Comparison of ENCODE assay signal across 23 cellular contexts in the genomic region with DNA sequence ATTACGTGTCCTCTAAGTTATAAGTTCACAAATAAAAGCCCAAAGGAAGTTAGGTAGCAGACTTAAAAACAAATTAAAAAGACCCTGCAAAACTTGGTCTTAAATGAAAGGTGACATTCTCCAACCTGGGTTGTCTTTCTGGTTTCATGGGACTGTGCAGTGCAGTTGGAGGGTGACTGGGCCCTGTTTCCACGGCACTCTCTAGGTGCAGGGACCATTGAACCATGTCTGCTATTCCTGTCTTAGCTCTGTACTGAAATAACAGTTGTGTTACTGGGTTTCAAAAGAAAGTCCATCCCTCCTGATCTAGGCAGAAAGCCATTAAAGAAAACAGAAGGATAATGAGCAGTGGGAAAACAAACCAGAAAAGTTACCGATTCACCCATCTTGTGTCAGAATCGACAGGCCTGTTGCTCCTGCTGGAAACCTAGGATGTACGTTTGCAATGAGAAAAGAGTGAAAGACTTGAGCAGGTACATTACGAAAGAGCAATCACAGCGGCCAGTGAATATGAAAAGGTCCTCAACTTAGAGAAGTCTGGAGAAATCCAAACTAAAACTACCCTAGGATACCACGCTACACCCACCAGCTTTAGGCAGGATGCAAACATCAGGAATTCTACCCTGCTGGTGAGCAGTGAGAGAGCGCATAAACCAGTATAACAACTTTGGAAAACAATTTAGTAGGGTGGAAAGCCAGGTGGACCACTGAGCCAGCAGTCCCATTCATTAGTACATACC. TPM values are rescaled to one million over a fixed set of nuclear protein-coding genes. Genes with fewer than 3 reads are reported as not detected.
DNase-seq lines count a peak whose midpoint lies in the region; ATAC-seq, FAIRE-seq and TF ChIP-seq lines count a peak whose summit lies in the region.
"Had no signal": no experiment of that assay in that cellular context is flagged by ENCODE, and none has a peak within 500 bp of the region (broad histone marks: within the 10 kb centered on the region; RNA-seq: fewer than 3 reads in every experiment).

No MANE protein-coding gene starts in this region.

- H3K36me3 Mint-ChIP-seq in H9 (ENCODE audit: insufficient read depth in 1 of 3, low read depth in 3 of 3) (no peaks in the 10 kb centered on the region), neural crest cell (ENCODE audit: low read depth) (no peaks in the 10 kb centered on the region)
- H3K36me3 Mint-ChIP-seq in activated naive CD8-positive, alpha-beta T cell treated with anti-CD3 and anti-CD28 coated beads for 36 hours = no peaks in the 10 kb centered on the region
- no peaks in the 10 kb centered on the region for H3K36me3 Mint-ChIP-seq in activated CD8-positive, alpha-beta memory T cell treated with anti-CD3 and anti-CD28 coated beads, Interleukin-2, amount 10 ng/mL, durations not matched to agents 7 days and 5 days

- H2AFZ ChIP-seq in H9 (ENCODE audit: low read length) = no peak overlapping the region
- peak overlapping the region; percentile 53 for H2AFZ ChIP-seq in GM12878 (ENCODE audit: control insufficient read depth, low read depth, low read length)

- SMC1A ChIA-PET in GM12878 (lab: Charles Lee; ENCODE audit: uncharacterized antibody, unreplicated experiment) = interaction anchor here (1.5 kb wide), 1 partner anchor 44 kb away, joined by 3 read pairs; no protein-coding TSS in a partner anchor

- H3K4me1 Mint-ChIP-seq in H9 (peaks cover 28 to 34% of the 10 kb centered on the region in 2 experiments), neural crest cell (peaks cover 4% of the 10 kb centered on the region)
- H3K4me1 Mint-ChIP-seq in activated naive CD8-positive, alpha-beta T cell treated with anti-CD3 and anti-CD28 coated beads for 36 hours = peaks cover 4% of the 10 kb centered on the region
- peaks cover 2% of the 10 kb centered on the region for H3K4me1 Mint-ChIP-seq in activated CD8-positive, alpha-beta memory T cell treated with anti-CD3 and anti-CD28 coated beads, Interleukin-2, amount 10 ng/mL, durations not matched to agents 7 days and 5 days

- no peak overlapping the region for H4K91ac ChIP-seq in H9 (ENCODE audit: insufficient read length, low read depth, low read length)

- H3K9ac ChIP-seq in H9 (ENCODE audit: extremely low read depth, insufficient read length, low read length) (no peak overlapping the region), GM12878 (ENCODE audit: control insufficient read depth, insufficient read depth, low read length) (no peak overlapping the region)

- H3K27ac ChIP-seq in H9 (ENCODE audit: insufficient read length, low read depth, low read length) (no peak overlapping the region), GM12878 (ENCODE audit: control insufficient read depth, insufficient read depth) (peak overlapping the region; percentile 44; the same call in 1 of the 2 replicates)
- H3K27ac ChIP-seq: SJSA1, skin epidermis, vagina had no signal

- H2BK120ac ChIP-seq in H9 (ENCODE audit: low read depth, low read length, poor library complexity, severe bottlenecking) = no peak overlapping the region

- no peak overlapping the region for H2BK20ac ChIP-seq in H9 (ENCODE audit: low read depth, low read length, poor library complexity, severe bottlenecking)

- CTCF ChIA-PET in GM12878 (lab: Yijun Ruan, JAX) = no interaction called here
- CTCF ChIA-PET in activated CD8-positive, alpha-beta memory T cell treated with anti-CD3 and anti-CD28 coated beads, Interleukin-2, amount 10 ng/mL, durations not matched to agents 7 days and 5 days (lab: Charles Lee) = no interaction called here

- intact Hi-C loops in GM12878 (cut with micrococcal nuclease; ENCODE audit: unreplicated experiment) = no loop called here

- H3K79me1 ChIP-seq in H9 (ENCODE audit: insufficient read depth, low read depth, low read length, poor library complexity, severe bottlenecking) = no peaks in the 10 kb centered on the region

- H3K4me2 ChIP-seq in H9 (ENCODE audit: insufficient read depth, insufficient read length, low read length) (no peak overlapping the region), GM12878 (ENCODE audit: control insufficient read depth, insufficient read depth) (peak overlapping the region; percentile 59)

- H4K20me1 ChIP-seq in H9 (ENCODE audit: control insufficient read depth, insufficient read depth, insufficient read length) = no peaks in the 10 kb centered on the region
- H4K20me1 ChIP-seq in GM12878 (ENCODE audit: control insufficient read depth, insufficient read depth) = no peaks in the 10 kb centered on the region

- H4K8ac ChIP-seq in H9 (replicated peaks; ENCODE audit: insufficient read length, low read depth, low read length) = no peak overlapping the region

- H3K36me3 ChIP-seq in GM12878 (ENCODE audit: control insufficient read depth in 2 of 2, insufficient read depth in 2 of 2, low read length in 1 of 2) = no peaks in the 10 kb centered on the region
- H3K36me3 ChIP-seq: SJSA1, vagina had no signal

- no peak overlapping the region for H3K23ac ChIP-seq in H9 (ENCODE audit: insufficient read length, low read depth, low read length)

- no peak overlapping the region for H3K4ac ChIP-seq in H9 (ENCODE audit: low read depth, low read length)

- H3K27me3 Mint-ChIP-seq in H9 (ENCODE audit: low read depth) (peaks cover 15% of the 10 kb centered on the region), neural crest cell (ENCODE audit: low read depth) (peaks cover 17% of the 10 kb centered on the region)
- H3K27me3 Mint-ChIP-seq in activated naive CD8-positive, alpha-beta T cell treated with anti-CD3 and anti-CD28 coated beads for 36 hours = peaks cover 5% of the 10 kb centered on the region
- H3K27me3 Mint-ChIP-seq in activated CD8-positive, alpha-beta memory T cell treated with anti-CD3 and anti-CD28 coated beads, Interleukin-2, amount 10 ng/mL, durations not matched to agents 7 days and 5 days = peaks cover 20% of the 10 kb centered on the region

- DNase-seq in ELF-1 (ENCODE audit: low read depth, low spot score) = peak; percentile 74
- peak; percentile 50 for DNase-seq in H9
- DNase-seq in GM12878 (ENCODE audit: low read depth, low spot score) = no peak
- DNase-seq in neural crest cell (ENCODE audit: low read depth, low spot score) = no peak
- no peak for DNase-seq in activated naive CD8-positive, alpha-beta T cell treated with anti-CD3 and anti-CD28 coated beads for 36 hours
- DNase-seq in activated CD8-positive, alpha-beta memory T cell treated with anti-CD3 and anti-CD28 coated beads, Interleukin-2, amount 10 ng/mL, durations not matched to agents 7 days and 5 days = no peak
- no peak for DNase-seq in NCI-H1105 (lab: John Stamatoyannopoulos, UW)
- DNase-seq: activated CD4-positive, alpha-beta memory T cell treated with anti-CD3 and anti-CD28 coated beads, Interleukin-2, amount 10 ng/mL, durations not matched to agents 7 days and 5 days; AML-193; caudate nucleus; DMS153; effector memory CD4-positive, alpha-beta T cell; foreskin fibroblast; mesenchymal stem cell; MM.1S; NK-92 treated with Interleukin-12 subunit alpha and Interleukin-12 subunit beta, amount 100 ng/mL, for 24 hours; occipital lobe; stimulated activated naive CD8-positive, alpha-beta T cell treated with anti-CD3 and anti-CD28 coated beads, Interleukin-15, amount 100 ng/mL, for 72 hours had no signal

- H2BK5ac ChIP-seq in H9 (ENCODE audit: insufficient read length, low read length) = no peak overlapping the region

- FAIRE-seq in GM12878 (lab: Jason Lieb, UNC) = peak; percentile 84

- peak; percentile 47; the same call in 2 of the 3 replicates for TF ChIP-seq CTCF in H9 (conservative IDR thresholded peaks at IDR 0.05)
- no peak for TF ChIP-seq CTCF in GM12878 (IDR thresholded peaks at IDR 0.05 in 2 of 3, conservative IDR thresholded peaks at IDR 0.05 in 1 of 3; ENCODE audit: control insufficient read depth in 2 of 3, extremely low read depth in 1 of 3, insufficient read depth in 1 of 3, low read depth in 3 of 3, low read length in 3 of 3)
- peak; percentile 40 for TF ChIP-seq CTCF in neural crest cell (conservative IDR thresholded peaks at IDR 0.05)

- no peaks in the 10 kb centered on the region for H3K27me3 ChIP-seq in H9 (ENCODE audit: insufficient read depth, low read length)
- no peaks in the 10 kb centered on the region for H3K27me3 ChIP-seq in GM12878 (replicated peaks in 1 of 2; ENCODE audit: control insufficient read depth in 2 of 2, insufficient read depth in 2 of 2, low read length in 1 of 2)
- H3K27me3 ChIP-seq: SJSA1, vagina had no signal

- no peak for TF ChIP-seq RAD21 in GM12878 (IDR thresholded peaks at IDR 0.05; ENCODE audit: insufficient read depth, low read depth, low read length)

- TF ChIP-seq POLR2A in GM12878 (IDR thresholded peaks at IDR 0.05; ENCODE audit: low read depth, low read length) = no peak

- H3K79me2 ChIP-seq in H9 (ENCODE audit: insufficient read depth, low read length) = no peaks in the 10 kb centered on the region
- H3K79me2 ChIP-seq in GM12878 (ENCODE audit: control insufficient read depth, insufficient read depth, low read length) = no peaks in the 10 kb centered on the region

- no peak overlapping the region for H2BK12ac ChIP-seq in H9 (ENCODE audit: insufficient read length, low read depth, low read length)

- no peak for TF ChIP-seq EP300 in GM12878 (IDR thresholded peaks at IDR 0.05; ENCODE audit: borderline replicate concordance in 1 of 2, control insufficient read depth in 1 of 2, low read depth in 2 of 2, low read length in 2 of 2)

- in situ Hi-C loops in GM12878 (cut with MboI) = no loop called here

- H3K4me1 ChIP-seq in H9 (ENCODE audit: insufficient read depth, low read length) = no peaks in the 10 kb centered on the region; the same call in 1 of the 2 replicates
- peaks cover 16% of the 10 kb centered on the region for H3K4me1 ChIP-seq in GM12878 (ENCODE audit: control insufficient read depth, insufficient read depth, low read length)
- H3K4me1 ChIP-seq: SJSA1, vagina had no signal

- no peak overlapping the region for H2AK5ac ChIP-seq in H9 (ENCODE audit: insufficient read length, low read length)

- H2BK15ac ChIP-seq in H9 (ENCODE audit: low read depth, low read length) = no peak overlapping the region

- WGBS in H9 (ENCODE audit: extremely low coverage, insufficient read length, low lambda C conversion rate) = no CpG with 5 or more reads among the region's 9 CpGs
- WGBS in GM12878 (ENCODE audit: insufficient coverage, insufficient replicate concordance, low lambda C conversion rate, missing lambda C conversion rate) = 44% methylated on average over 9 of the region's 9 CpGs

- ATAC-seq in GM12878 = peak; percentile 71
- no peak for ATAC-seq in activated CD8-positive, alpha-beta memory T cell treated with anti-CD3 and anti-CD28 coated beads, Interleukin-2, amount 10 ng/mL, durations not matched to agents 7 days and 5 days
- no peak for ATAC-seq in activated CD4-positive, CD25-positive, alpha-beta regulatory T cell treated with anti-CD3 and anti-CD28 coated beads, Interleukin-2, amount 50 U/mL, for 24 hours
- ATAC-seq: stimulated activated naive CD8-positive, alpha-beta T cell treated with anti-CD3 and anti-CD28 coated beads, Interleukin-15, amount 100 ng/mL, for 72 hours had no signal

- H3K18ac ChIP-seq in H9 (ENCODE audit: insufficient read length, low read depth, low read length) = no peak overlapping the region

- BruUV-seq in GM12878 (replicated peaks; lab: Mats Ljungman, UMichigan) = no TSS peak

- POLR2A ChIA-PET in GM12878 (lab: Charles Lee) = interaction anchor here (0.6 to 0.7 kb wide), 3 partner anchors 9 to 58 kb away, joined by 3 to 5 read pairs (median 4); no protein-coding TSS in a partner anchor

- no peak overlapping the region for H3T11ph ChIP-seq in H9 (ENCODE audit: low read length)

- H3K14ac ChIP-seq in H9 (ENCODE audit: insufficient read depth, low read length) = no peak overlapping the region

- H3K56ac ChIP-seq in H9 (ENCODE audit: insufficient read length, low read depth, low read length) = no peak overlapping the region

- H3K9me3 Mint-ChIP-seq in H9 (no peaks in the 10 kb centered on the region), neural crest cell (no peaks in the 10 kb centered on the region)
- H3K9me3 Mint-ChIP-seq in activated naive CD8-positive, alpha-beta T cell treated with anti-CD3 and anti-CD28 coated beads for 36 hours = no peaks in the 10 kb centered on the region
- no peaks in the 10 kb centered on the region for H3K9me3 Mint-ChIP-seq in activated CD8-positive, alpha-beta memory T cell treated with anti-CD3 and anti-CD28 coated beads, Interleukin-2, amount 10 ng/mL, durations not matched to agents 7 days and 5 days (ENCODE audit: low read depth)
- H3K9me3 Mint-ChIP-seq: activated CD4-positive, alpha-beta memory T cell treated with anti-CD3 and anti-CD28 coated beads, Interleukin-2, amount 10 ng/mL, durations not matched to agents 7 days and 5 days; activated T-helper 1 cell treated with anti-CD3 and anti-CD28 coated beads, Interleukin-12 subunit alpha, Interleukin-12 subunit beta, Interleukin-2, Interleukin-4 antibody, amounts not matched to agents 30 ng/mL and 10 ng/mL and 1 ng/mL, durations not matched to agents 14 hours and 24 hours and 36 hours; stimulated activated naive CD8-positive, alpha-beta T cell treated with anti-CD3 and anti-CD28 coated beads, Interleukin-15, amount 100 ng/mL, for 72 hours had no signal

- RAD21 ChIA-PET in GM12878 (lab: Charles Lee; ENCODE audit: unreplicated experiment) = no interaction called here

- peak overlapping the region; percentile 10; the same call in 1 of the 2 replicates for H3K4me3 ChIP-seq in GM12878
- H3K4me3 ChIP-seq: SJSA1, skin epidermis, vagina had no signal

- H3K23me2 ChIP-seq in H9 (ENCODE audit: insufficient read length, low read depth, low read length, poor library complexity, severe bottlenecking) = no peaks in the 10 kb centered on the region

- no peaks in the 10 kb centered on the region for H3K9me3 ChIP-seq in H9 (ENCODE audit: control insufficient read depth, low read depth, low read length)
- H3K9me3 ChIP-seq in GM12878 (replicated peaks; ENCODE audit: control insufficient read depth, insufficient read depth, low read length) = no peaks in the 10 kb centered on the region
- H3K9me3 ChIP-seq: SJSA1, vagina had no signal

- H4K5ac ChIP-seq in H9 (ENCODE audit: insufficient read length, low read depth, low read length) = no peak overlapping the region

- H3K4me3 Mint-ChIP-seq in H9 (no peak overlapping the region; a peak in 1 of 5 replicates), neural crest cell (no peak overlapping the region)
- no peak overlapping the region for H3K4me3 Mint-ChIP-seq in activated naive CD8-positive, alpha-beta T cell treated with anti-CD3 and anti-CD28 coated beads for 36 hours
- no peak overlapping the region for H3K4me3 Mint-ChIP-seq in activated CD8-positive, alpha-beta memory T cell treated with anti-CD3 and anti-CD28 coated beads, Interleukin-2, amount 10 ng/mL, durations not matched to agents 7 days and 5 days
- H3K4me3 Mint-ChIP-seq: activated CD4-positive, alpha-beta memory T cell treated with anti-CD3 and anti-CD28 coated beads, Interleukin-2, amount 10 ng/mL, durations not matched to agents 7 days and 5 days; activated T-helper 1 cell treated with anti-CD3 and anti-CD28 coated beads, Interleukin-12 subunit alpha, Interleukin-12 subunit beta, Interleukin-2, Interleukin-4 antibody, amounts not matched to agents 30 ng/mL and 10 ng/mL and 1 ng/mL, durations not matched to agents 14 hours and 24 hours and 36 hours; stimulated activated naive CD8-positive, alpha-beta T cell treated with anti-CD3 and anti-CD28 coated beads, Interleukin-15, amount 100 ng/mL, for 72 hours had no signal

- H3K27ac Mint-ChIP-seq in H9 = peak overlapping the region in 1 of 3 experiments; percentile 38; a peak in 3 of 7 replicates
- no peak overlapping the region for H3K27ac Mint-ChIP-seq in neural crest cell (ENCODE audit: unreplicated experiment)
- no peak overlapping the region for H3K27ac Mint-ChIP-seq in activated naive CD8-positive, alpha-beta T cell treated with anti-CD3 and anti-CD28 coated beads for 36 hours
- H3K27ac Mint-ChIP-seq in activated CD8-positive, alpha-beta memory T cell treated with anti-CD3 and anti-CD28 coated beads, Interleukin-2, amount 10 ng/mL, durations not matched to agents 7 days and 5 days = no peak overlapping the region
- H3K27ac Mint-ChIP-seq: activated CD4-positive, alpha-beta memory T cell treated with anti-CD3 and anti-CD28 coated beads, Interleukin-2, amount 10 ng/mL, durations not matched to agents 7 days and 5 days; activated T-helper 1 cell treated with anti-CD3 and anti-CD28 coated beads, Interleukin-12 subunit alpha, Interleukin-12 subunit beta, Interleukin-2, Interleukin-4 antibody, amounts not matched to agents 30 ng/mL and 10 ng/mL and 1 ng/mL, durations not matched to agents 14 hours and 24 hours and 36 hours; stimulated activated naive CD8-positive, alpha-beta T cell treated with anti-CD3 and anti-CD28 coated beads, Interleukin-15, amount 100 ng/mL, for 72 hours had no signal

RNA-seq across cellular contexts. Expression of gene SPDYE6, which starts 24.5 kb away (rescaled TPM):
- total RNA-seq in H9 (2021) (not detected in 2 replicates), GM12878 (2014; rRNA removed) (not detected in 2 replicates), GM12878 (2014; rRNA removed; fragmentation: Illumina TruSeq; extraction: Trizol) (not detected in 2 replicates), GM12878 (2021) (not detected in 2 replicates), neural crest cell (not detected in 2 replicates)
- total RNA-seq in GM12878 (2013; cell fraction: nucleolus; rRNA removed) = not detected in 2 replicates
- 1.0 TPM for polyA plus RNA-seq in GM12878 (2011; ENCODE audit: low read depth)
- polyA plus RNA-seq in GM12878 (2011; rRNA removed) (not detected in 2 replicates), GM12878 (2014; fragmentation: Illumina TruSeq; extraction: Trizol) (not detected in 2 replicates), GM12878 (2014; fragmentation: Nextera tagmentation; extraction: Ambion mirVana) (under 1 TPM; 0.05 to 0.40 TPM), GM12878 (2014; rRNA removed) (not detected in 2 replicates), GM12878 (2016; fragmentation: Nextera tagmentation; extraction: Ambion mirVana) (1 to 10 TPM; 1.6 to 2.3 TPM)
- not detected in 2 replicates for polyA plus RNA-seq in GM12878 (2011; cell fraction: cytosol; rRNA removed)
- polyA plus RNA-seq in GM12878 (2011; cell fraction: nucleus; rRNA removed) = not detected in 2 replicates
- polyA plus RNA-seq in GM12878 (2012) = 2.1 and 2.8 TPM in 2 replicates
- 0.21 TPM in 1 of 2 replicates, not detected in the other for polyA minus RNA-seq in GM12878 (2011; rRNA and poly(A)+ RNA removed)
- not detected in 2 replicates for polyA minus RNA-seq in GM12878 (2011; cell fraction: cytosol; rRNA and poly(A)+ RNA removed)
- polyA minus RNA-seq in GM12878 (2011; cell fraction: nucleus; rRNA and poly(A)+ RNA removed) = 0.19 TPM in 1 of 2 replicates, not detected in the other
- total RNA-seq in activated naive CD8-positive, alpha-beta T cell treated with anti-CD3 and anti-CD28 coated beads for 36 hours = not detected
- total RNA-seq in activated CD8-positive, alpha-beta memory T cell treated with anti-CD3 and anti-CD28 coated beads, Interleukin-2, amount 10 ng/mL, durations not matched to agents 7 days and 5 days = not detected
- total RNA-seq: activated T-helper 1 cell treated with anti-CD3 and anti-CD28 coated beads, Interleukin-12 subunit alpha, Interleukin-12 subunit beta, Interleukin-2, Interleukin-4 antibody, amounts not matched to agents 30 ng/mL and 10 ng/mL and 1 ng/mL, durations not matched to agents 14 hours and 24 hours and 36 hours; SJSA1; vagina had no signal

RNA-seq across cellular contexts. Expression of gene SH2B2, which starts 45.0 kb away (rescaled TPM):
- total RNA-seq in H9 (2021) (9.4 and 10.4 TPM in 2 replicates), GM12878 (2014; rRNA removed) (17.7 and 29.7 TPM in 2 replicates), GM12878 (2014; rRNA removed; fragmentation: Illumina TruSeq; extraction: Trizol) (6.2 and 7.4 TPM in 2 replicates), GM12878 (2021) (54.1 and 55.1 TPM in 2 replicates), neural crest cell (13.3 and 16.4 TPM in 2 replicates)
- 23.0 and 36.2 TPM in 2 replicates for total RNA-seq in GM12878 (2013; cell fraction: nucleolus; rRNA removed)
- polyA plus RNA-seq in GM12878 (2011; ENCODE audit: low read depth) = 4.9 TPM
- polyA plus RNA-seq in GM12878 (2011; rRNA removed) (4.4 and 6.1 TPM in 2 replicates), GM12878 (2014; fragmentation: Illumina TruSeq; extraction: Trizol) (1.2 and 6.7 TPM in 2 replicates), GM12878 (2014; fragmentation: Nextera tagmentation; extraction: Ambion mirVana) (under 1 TPM in 1 of 2 experiments, not detected in 1; 0.13 TPM), GM12878 (2014; rRNA removed) (30.6 and 37.2 TPM in 2 replicates), GM12878 (2016; fragmentation: Nextera tagmentation; extraction: Ambion mirVana) (10 to 100 TPM in 1 of 2 experiments, 1 to 10 TPM in 1; 1.4 to 24.6 TPM)
- polyA plus RNA-seq in GM12878 (2011; cell fraction: cytosol; rRNA removed) = 11.5 and 16.0 TPM in 2 replicates
- polyA plus RNA-seq in GM12878 (2011; cell fraction: nucleus; rRNA removed) = 10.7 and 19.6 TPM in 2 replicates
- 28.7 and 31.7 TPM in 2 replicates for polyA plus RNA-seq in GM12878 (2012)
- polyA minus RNA-seq in GM12878 (2011; rRNA and poly(A)+ RNA removed) = 9.5 and 10.2 TPM in 2 replicates
- polyA minus RNA-seq in GM12878 (2011; cell fraction: cytosol; rRNA and poly(A)+ RNA removed) = 9.9 and 12.2 TPM in 2 replicates
- polyA minus RNA-seq in GM12878 (2011; cell fraction: nucleus; rRNA and poly(A)+ RNA removed) = 3.9 and 7.9 TPM in 2 replicates
- total RNA-seq in activated naive CD8-positive, alpha-beta T cell treated with anti-CD3 and anti-CD28 coated beads for 36 hours = 1 to 10 TPM; 2.9 to 3.6 TPM
- total RNA-seq in activated CD8-positive, alpha-beta memory T cell treated with anti-CD3 and anti-CD28 coated beads, Interleukin-2, amount 10 ng/mL, durations not matched to agents 7 days and 5 days = 1 to 10 TPM; 1.3 TPM

Comparison
In these comparisons a context has a peak if more than half of its experiments do, and no peak if none do; other contexts are left out.
1. DNase-seq: peak in ELF-1 (single experiment) and H9 (single experiment); none in GM12878 (single experiment), neural crest cell (single experiment), activated naive CD8-positive, alpha-beta T cell treated with anti-CD3 and anti-CD28 coated beads for 36 hours (single experiment), activated CD8-positive, alpha-beta memory T cell treated with anti-CD3 and anti-CD28 coated beads, Interleukin-2, amount 10 ng/mL, durations not matched to agents 7 days and 5 days (single experiment) and NCI-H1105 (single experiment).
2. CTCF ChIP-seq: peak in H9 (single experiment) and neural crest cell (single experiment); none in GM12878 (0 of 3).